ENCODE assay signal across 8 cellular contexts in genomic region chr20:53579266-53579580, GRCh38. TPM values are rescaled to one million over a fixed set of nuclear protein-coding genes. Genes with fewer than 3 reads are reported as not detected.
DNase-seq lines count a peak whose midpoint lies in the region; ATAC-seq and TF ChIP-seq lines count a peak whose summit lies in the region.

No MANE protein-coding gene starts in this region.

- no peaks in the 10 kb centered on the region for H3K27me3 ChIP-seq in DOHH2 (ENCODE audit: control insufficient read depth, low read length)
- H3K27me3 ChIP-seq in SJSA1 (replicated peaks), result no peaks in the 10 kb centered on the region
- H3K27me3 ChIP-seq in sigmoid colon, result no peaks in the 10 kb centered on the region

- 3 to 21% methylated on average over 2 of the region's 2 CpGs for WGBS in sigmoid colon, 2 donors

- H3K27ac ChIP-seq in DOHH2 (ENCODE audit: low read depth, low read length) (peak overlapping the region; percentile 43), SJSA1 (peak overlapping the region; percentile 15; the same call in 1 of the 2 replicates), sigmoid colon (peak overlapping the region; percentile 67 to 79 (median 72))

- DNase-seq in SJSA1 (ENCODE audit: low read depth in 1 of 2, low spot score in 2 of 2) (no peak), foreskin fibroblast (no peak), sigmoid colon (no peak), ACHN (no peak), D341Med (ENCODE audit: low spot score) (no peak), NCI-H128 (lab: John Stamatoyannopoulos, UW; ENCODE audit: unreplicated experiment) (no peak)

- peaks cover 90% of the 10 kb centered on the region for H3K36me3 ChIP-seq in DOHH2 (ENCODE audit: control insufficient read depth, low read length)
- H3K36me3 ChIP-seq in SJSA1, result peaks cover 84% of the 10 kb centered on the region
- peaks cover 20 to 38% (median 26%) of the 10 kb centered on the region in 4 donors for H3K36me3 ChIP-seq in sigmoid colon

- H3K9me3 ChIP-seq in DOHH2 (ENCODE audit: control insufficient read depth, insufficient read depth, low read length), result no peaks in the 10 kb centered on the region
- no peaks in the 10 kb centered on the region for H3K9me3 ChIP-seq in SJSA1 (replicated peaks)
- H3K9me3 ChIP-seq in sigmoid colon, result no peaks in the 10 kb centered on the region

- H3F3A ChIP-seq in DOHH2 (ENCODE audit: control insufficient read depth, insufficient read depth), result peaks cover 28% of the 10 kb centered on the region

- intact Hi-C loops in sigmoid colon (cut with DNase I), result loop anchor here (5.0 kb wide), 2 partner anchors 43 to 628 kb away; partner anchors contain the start of gene PFDN4

- H3K4me3 ChIP-seq in DOHH2 (ENCODE audit: low read length), result peak overlapping the region; percentile 41
- H3K4me3 ChIP-seq in SJSA1, result no peak overlapping the region
- peak overlapping the region; percentile 30 to 32 for H3K4me3 ChIP-seq in foreskin fibroblast (ENCODE audit: low read depth in 1 of 2, low read length in 2 of 2)
- peak overlapping the region in 3 of 4 donors; percentile 2 to 10 (median 7) for H3K4me3 ChIP-seq in sigmoid colon

- H3K9me2 ChIP-seq in DOHH2 (replicated peaks; ENCODE audit: control insufficient read depth, low read length), result no peaks in the 10 kb centered on the region

- H3K4me2 ChIP-seq in DOHH2 (ENCODE audit: low read length), result peak overlapping the region; percentile 54

- TF ChIP-seq POLR2A in sigmoid colon (IDR thresholded peaks at IDR 0.05), result no peak

- no peak for TF ChIP-seq EP300 in sigmoid colon (IDR thresholded peaks at IDR 0.05)

- H3K79me2 ChIP-seq in DOHH2 (ENCODE audit: control insufficient read depth, low read length), result peaks cover 100% of the 10 kb centered on the region

- H4K20me1 ChIP-seq in DOHH2 (ENCODE audit: control insufficient read depth, insufficient read depth, low read depth, low read length), result peaks cover 16% of the 10 kb centered on the region

- TF ChIP-seq CTCF in DOHH2 (IDR thresholded peaks at IDR 0.05; ENCODE audit: low read depth, low read length, poor library complexity, severe bottlenecking) (no peak), foreskin fibroblast (IDR thresholded peaks at IDR 0.05; ENCODE audit: low read depth, low read length) (no peak), sigmoid colon (IDR thresholded peaks at IDR 0.05) (no peak)

- peaks cover 54% of the 10 kb centered on the region for H3K4me1 ChIP-seq in DOHH2 (ENCODE audit: control insufficient read depth, low read length)
- H3K4me1 ChIP-seq in SJSA1 (replicated peaks), result peaks cover 36% of the 10 kb centered on the region
- H3K4me1 ChIP-seq in sigmoid colon, result peaks cover 0 to 37% (median 28%) of the 10 kb centered on the region in 4 donors

- ATAC-seq in HG03565 (IDR thresholded peaks at IDR 0.05; ENCODE audit: unreplicated experiment), result no peak

- in situ Hi-C loops in ACHN (cut with HindIII; ENCODE audit: low pct_ligation_motif_present, low pct_unique_long_range_greater_than_20kb, low sequenced_read_pairs), result no loop called here

RNA-seq across cellular contexts. Expression of gene ZNF217, which starts 14.4 kb away (rescaled TPM):
- 7.7 and 14.1 TPM in 2 replicates for total RNA-seq in SJSA1 (2014; rRNA removed; shearing (Covaris generic))
- 10 to 100 TPM; 11.4 to 20.2 (median 15.9) TPM for total RNA-seq in sigmoid colon
- 10 to 100 TPM; 17.6 to 27.0 (median 21.0) TPM for polyA plus RNA-seq in sigmoid colon

Comparison
In these comparisons a context has a peak if more than half of its experiments do, and no peak if none do; other contexts are left out.
1. H3K27ac ChIP-seq: peak in every context shown above with its lines; median percentile 72 in sigmoid colon; 43 in DOHH2; 15 in SJSA1.